In the genomic region with DNA sequence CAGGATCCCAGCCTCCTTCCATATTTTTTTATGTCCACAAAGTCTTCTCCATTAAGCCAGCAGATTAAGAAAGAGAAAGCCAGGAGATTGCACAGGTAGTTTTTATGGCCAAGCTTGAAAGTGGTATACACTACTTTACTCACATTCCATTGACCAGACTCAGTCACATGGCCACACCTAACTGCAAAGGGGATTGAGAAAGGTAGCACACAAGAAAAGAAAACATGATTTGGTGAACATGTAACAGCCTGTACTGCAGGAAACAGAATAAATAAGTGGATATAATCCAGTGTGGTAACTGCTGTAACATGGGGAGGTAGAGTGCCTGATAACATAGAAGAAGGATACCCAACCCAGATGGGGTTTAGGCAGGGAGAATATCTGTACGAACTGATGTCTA, we compare ENCODE assay signal across 27 cellular contexts. TPM values are rescaled to one million over a fixed set of nuclear protein-coding genes. Genes with fewer than 3 reads are reported as not detected.
"Had no signal": no experiment of that assay in that cellular context is flagged by ENCODE, and none has a peak within 500 bp of the region (broad histone marks: within the 10 kb centered on the region; RNA-seq: fewer than 3 reads in every experiment).

No MANE protein-coding gene starts in this region.

- ATAC-seq: activated CD8-positive, alpha-beta T cell treated with anti-CD3 and anti-CD28 coated beads, Interleukin-2, amount 10 ng/mL, durations not matched to agents 7 days and 5 days; activated naive CD4-positive, alpha-beta T cell treated with anti-CD3 and anti-CD28 coated beads, Interleukin-2, amount 50 U/mL, for 72 hours; activated naive CD8-positive, alpha-beta T cell treated with anti-CD3 and anti-CD28 coated beads, Interleukin-2, amount 50 U/mL, for 24 hours; Panc1; WTC11 had no signal

- H3K9me3 Mint-ChIP-seq: activated naive CD8-positive, alpha-beta T cell treated with anti-CD3 and anti-CD28 coated beads, Interleukin-2, amount 50 U/mL, for 24 hours had no signal

- H3K36me3 ChIP-seq: brain microvascular endothelial cell had no signal

- DNase-seq: activated CD4-positive, alpha-beta T cell treated with anti-CD3 and anti-CD28 coated beads for 48 hours; activated CD4-positive, alpha-beta T cell treated with anti-CD3 and anti-CD28 coated beads, Interleukin-2, amount 50 U/mL, for 4 hours; activated CD4-positive, CD25-positive, alpha-beta regulatory T cell treated with anti-CD3 and anti-CD28 coated beads, Interleukin-2, amount 50 U/mL, for 72 hours; activated CD8-positive, alpha-beta memory T cell treated with anti-CD3 and anti-CD28 coated beads, Interleukin-2, amount 50 U/mL, for 48 hours; activated CD8-positive, alpha-beta T cell treated with anti-CD3 and anti-CD28 coated beads, Interleukin-2, amount 10 ng/mL, durations not matched to agents 7 days and 5 days; activated naive CD4-positive, alpha-beta T cell; activated naive CD8-positive, alpha-beta T cell treated with anti-CD3 and anti-CD28 coated beads, Interleukin-2, amount 50 U/mL, for 24 hours; activated T-cell treated with anti-CD3 and anti-CD28 coated beads, Interleukin-2, amount 50 U/mL, for 1 hour; amygdala; brain microvascular endothelial cell; MM.1S; NCI-H1105; NCI-H1436; NCI-H1694 treated with DMSO at 0.1 percent for 48 hours; NCI-H345; NCI-H510A; NCI-H526 treated with DMSO at 0.1 percent for 48 hours; NCI-H82; RPMI8226; SHP77 had no signal

- H3K27ac Mint-ChIP-seq: activated CD8-positive, alpha-beta T cell treated with anti-CD3 and anti-CD28 coated beads, Interleukin-2, amount 10 ng/mL, durations not matched to agents 7 days and 5 days; activated naive CD4-positive, alpha-beta T cell treated with anti-CD3 and anti-CD28 coated beads, Interleukin-2, amount 50 U/mL, for 72 hours; activated naive CD8-positive, alpha-beta T cell treated with anti-CD3 and anti-CD28 coated beads, Interleukin-2, amount 50 U/mL, for 24 hours; T-helper 1 cell treated with Interleukin-12 subunit alpha and Interleukin-12 subunit beta and Interleukin-4 antibody, amounts not matched to agents 30 μg/mL and 1 μg/mL, for 36 hours; WTC11 had no signal

- H3K4me1 Mint-ChIP-seq: WTC11 had no signal

- H3K27me3 ChIP-seq: brain microvascular endothelial cell had no signal

- H3K27ac ChIP-seq: brain microvascular endothelial cell, KMS-11 had no signal

- H3K36me3 Mint-ChIP-seq: WTC11 had no signal

- H3K4me2 ChIP-seq: KMS-11 had no signal

- H3K9ac ChIP-seq: KMS-11 had no signal

- H3K4me3 Mint-ChIP-seq: activated CD8-positive, alpha-beta T cell treated with anti-CD3 and anti-CD28 coated beads, Interleukin-2, amount 10 ng/mL, durations not matched to agents 7 days and 5 days; activated naive CD8-positive, alpha-beta T cell treated with anti-CD3 and anti-CD28 coated beads, Interleukin-2, amount 50 U/mL, for 24 hours; T-helper 1 cell treated with Interleukin-12 subunit alpha and Interleukin-12 subunit beta and Interleukin-4 antibody, amounts not matched to agents 30 μg/mL and 1 μg/mL, for 36 hours; WTC11 had no signal

RNA-seq across cellular contexts. Expression of a gene that starts 43.9 kb away (rescaled TPM):
- total RNA-seq: OCI-LY7, SK-MEL-5 had no signal
